17 cellular contexts compared by ENCODE assay signal in genomic region chr5:149221326-149221725, GRCh38. TPM values are rescaled to one million over a fixed set of nuclear protein-coding genes. Genes with fewer than 3 reads are reported as not detected.
DNase-seq lines count a peak whose midpoint lies in the region; ATAC-seq and TF ChIP-seq lines count a peak whose summit lies in the region.
"Had no signal": no experiment of that assay in that cellular context is flagged by ENCODE, and none has a peak within 500 bp of the region (broad histone marks: within the 10 kb centered on the region; RNA-seq: fewer than 3 reads in every experiment).

No MANE protein-coding gene starts in this region.

- no peaks in the 10 kb centered on the region for H3K9me3 ChIP-seq in right lobe of liver
- H3K9me3 ChIP-seq: Peyer's patch, thoracic aorta had no signal

- no peak for TF ChIP-seq POLR2A in right lobe of liver (IDR thresholded peaks at IDR 0.05)

- H3K4me1 ChIP-seq in right lobe of liver = peaks cover 0 to 26% (median 11%) of the 10 kb centered on the region in 4 donors

- ATAC-seq in right lobe of liver (peak; percentile 8 to 61 (median 37)), GM21526 (IDR thresholded peaks at IDR 0.05; ENCODE audit: low FRiP score, unreplicated experiment) (no peak)
- ATAC-seq: esophagus mucosa had no signal

- H3K36me3 ChIP-seq in right lobe of liver = peaks cover 5 to 48% (median 21%) of the 10 kb centered on the region in 4 donors
- H3K36me3 ChIP-seq: Peyer's patch had no signal

- intact Hi-C loops in right lobe of liver (cut with DNase I) = no loop called here

- H3K27ac ChIP-seq in cingulate gyrus (ENCODE audit: low read depth, low read length) (peak overlapping the region; percentile 15), right lobe of liver (peak overlapping the region; percentile 29 to 68 (median 37))
- H3K27ac ChIP-seq: coronary artery, Peyer's patch, thoracic aorta had no signal

- H3K27me3 ChIP-seq in right lobe of liver = no peaks in the 10 kb centered on the region
- H3K27me3 ChIP-seq: Peyer's patch had no signal

- DNase-seq in AG08395 (ENCODE audit: low spot score) (peak; percentile 25), HCEC 1CT (peak; percentile 34), right lobe of liver (no peak), GM10266 (ENCODE audit: extremely low spot score) (no peak), NCI-H526 treated with DMSO at 0.1 percent for 48 hours (lab: John Stamatoyannopoulos, UW) (no peak), mucosa of gallbladder (ENCODE audit: low spot score) (no peak)
- DNase-seq: activated CD4-positive, alpha-beta T cell treated with anti-CD3 and anti-CD28 coated beads for 1 hour; activated naive CD4-positive, alpha-beta T cell treated with anti-CD3 and anti-CD28 coated beads, Interleukin-2, amount 50 U/mL, for 16 hours; NCI-H1417 treated with DMSO at 0.1 percent for 48 hours; NCI-H446; Peyer's patch; T-helper 2 cell had no signal

- no peak overlapping the region for H3K4me3 ChIP-seq in right lobe of liver
- H3K4me3 ChIP-seq: coronary artery, Peyer's patch, thoracic aorta had no signal

- WGBS in right lobe of liver (ENCODE audit: insufficient coverage, low coverage, low lambda C conversion rate, missing lambda C conversion rate) = 22% methylated on average over 1 of the region's 1 CpG

- TF ChIP-seq CTCF in right lobe of liver (IDR thresholded peaks at IDR 0.05) (no peak), GM10266 (IDR thresholded peaks at IDR 0.05; ENCODE audit: control insufficient read depth, insufficient read depth, low read depth, missing control alignments) (no peak)

RNA-seq across cellular contexts. Expression of gene AFAP1L1, which starts 50.3 kb away (rescaled TPM):
- total RNA-seq in right lobe of liver = 1 to 10 TPM; 3.1 to 6.6 (median 5.2) TPM
- total RNA-seq in mucosa of gallbladder = 8.7 TPM

Comparison
In these comparisons a context has a peak if more than half of its experiments do, and no peak if none do; other contexts are left out.
1. DNase-seq: peak in AG08395 (single experiment) and HCEC 1CT (single experiment); none in right lobe of liver (0 of 3), GM10266 (single experiment), NCI-H526 treated with DMSO at 0.1 percent for 48 hours (single experiment) and mucosa of gallbladder (single experiment).